Comparison of ENCODE assay signal across 1 cellular context in genomic region chr3:15148614-15149013, GRCh38.
TF ChIP-seq lines count a peak whose summit lies in the region.

No MANE protein-coding gene starts in this region.

TF ChIP-seq in endothelial cell of umbilical vein, 7 proteins besides CTCF, POLR2A, EP300 and RAD21 (continued from another document):
- no peak for TF ChIP-seq MYC (IDR thresholded peaks at IDR 0.05; ENCODE audit: low read depth, low read length)
- TF ChIP-seq MAX (IDR thresholded peaks at IDR 0.05; ENCODE audit: insufficient read depth, insufficient read length) = no peak
- no peak for TF ChIP-seq FOS (IDR thresholded peaks at IDR 0.05; ENCODE audit: borderline replicate concordance, insufficient read depth, low read length)
- TF ChIP-seq JUN (IDR thresholded peaks at IDR 0.05; ENCODE audit: borderline replicate concordance, insufficient read depth, insufficient read length, low read depth) = no peak
- no peak for TF ChIP-seq POLR2AphosphoS5 (IDR thresholded peaks at IDR 0.05; ENCODE audit: insufficient read depth, low read depth, low read length)
